In the genomic region with DNA sequence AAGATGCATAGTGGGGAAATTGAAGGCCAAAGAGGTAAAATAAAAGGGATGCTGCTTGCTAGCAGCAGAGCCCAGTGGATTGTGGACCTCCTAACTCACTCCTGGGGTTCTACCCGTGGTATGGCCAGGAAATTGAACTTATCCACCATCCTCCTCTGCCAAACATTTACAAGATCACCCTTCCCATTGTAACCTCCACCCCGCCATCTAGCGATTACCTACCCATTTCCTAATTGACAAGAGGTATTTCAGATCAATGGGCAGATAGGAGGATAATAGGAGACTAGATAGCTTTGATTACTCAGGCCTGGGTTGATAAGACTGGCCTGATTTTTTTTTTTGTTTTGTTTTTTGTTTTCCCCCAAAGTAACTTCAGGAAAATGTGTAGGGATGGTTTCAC, we compare ENCODE assay signal across 28 cellular contexts.
"Had no signal": no experiment of that assay in that cellular context is flagged by ENCODE, and none has a peak within 500 bp of the region (broad histone marks: within the 10 kb centered on the region; RNA-seq: fewer than 3 reads in every experiment).

No MANE protein-coding gene starts in this region.

- H3K27me3 Mint-ChIP-seq: stimulated activated naive CD8-positive, alpha-beta T cell treated with anti-CD3 and anti-CD28 coated beads, Interleukin-15, Interleukin-2, amounts not matched to agents 100 ng/mL and 50 ng/mL, for 24 hours had no signal

- H3K9ac ChIP-seq: parathyroid adenoma had no signal

- FAIRE-seq: small intestine, urothelium cell line had no signal

- H3K36me3 Mint-ChIP-seq: natural killer cell; stimulated activated effector memory CD8-positive, alpha-beta T cell treated with anti-CD3 and anti-CD28 coated beads, Interleukin-12 subunit alpha, Interleukin-12 subunit beta, amount 100 ng/mL, for 72 hours; stimulated activated naive B cell treated with anti-CD40 and anti-IgM and Interleukin-4, amounts not matched to agents 10 μg/mL and 1 μg/mL and 100 μg/mL, for 72 hours had no signal

- H3K27me3 ChIP-seq: neutrophil, right lobe of liver, sigmoid colon, stomach, thyroid gland, upper lobe of left lung, vagina had no signal

- H3K9me3 ChIP-seq: neutrophil, psoas muscle, right lobe of liver, sigmoid colon, stomach, thoracic aorta, thyroid gland, tibial nerve, upper lobe of left lung, vagina had no signal

- H3K27ac ChIP-seq: neutrophil, parathyroid adenoma, psoas muscle, right lobe of liver, sigmoid colon, stomach, thoracic aorta, thyroid gland, tibial nerve, upper lobe of left lung, vagina had no signal

- H3K4me3 Mint-ChIP-seq: natural killer cell; nephron progenitor cell; neural crest cell; stimulated activated effector memory CD8-positive, alpha-beta T cell treated with anti-CD3 and anti-CD28 coated beads, Interleukin-12 subunit alpha, Interleukin-12 subunit beta, amount 100 ng/mL, for 72 hours; stimulated activated naive B cell treated with anti-CD40 and anti-IgM and Interleukin-4, amounts not matched to agents 10 μg/mL and 1 μg/mL and 100 μg/mL, for 72 hours; stimulated activated naive CD8-positive, alpha-beta T cell treated with anti-CD3 and anti-CD28 coated beads, Interleukin-15, Interleukin-2, amounts not matched to agents 100 ng/mL and 50 ng/mL, for 24 hours had no signal

- H3K36me3 ChIP-seq: neutrophil, right lobe of liver, sigmoid colon, stomach, thoracic aorta, thyroid gland, tibial nerve, upper lobe of left lung, vagina had no signal

- DNase-seq: natural killer cell; nephron progenitor cell; nucleus accumbens; posterior cingulate gyrus; psoas muscle; right cardiac atrium; right lobe of liver; sigmoid colon; small intestine; stimulated activated CD4-positive, alpha-beta T cell treated with anti-CD3 and anti-CD28 coated beads, Interleukin-15, amount 100 ng/mL, for 24 hours; stimulated activated CD4-positive, alpha-beta T cell treated with anti-CD3 and anti-CD28 coated beads, Interleukin-2, amount 100 ng/mL, for 24 hours; stimulated activated CD4-positive, alpha-beta T cell treated with anti-CD3 and anti-CD28 coated beads, Interleukin-2, amount 100 ng/mL, for 48 hours; stimulated activated CD4-positive, alpha-beta T cell treated with anti-CD3 and anti-CD28 coated beads, Interleukin-4, amount 100 ng/mL, for 24 hours; stimulated activated naive B cell treated with anti-CD40 and anti-IgM and Interleukin-4, amounts not matched to agents 10 μg/mL and 1 μg/mL and 100 μg/mL, for 72 hours; stimulated activated naive CD4-positive, alpha-beta T cell treated with Interleukin-2 at 50 U/mL for 16 hours; stomach; thyroid gland; upper lobe of left lung had no signal

- H2AFZ ChIP-seq: parathyroid adenoma had no signal

- H3K79me2 ChIP-seq: parathyroid adenoma had no signal

- H3K4me3 ChIP-seq: psoas muscle, right lobe of liver, sigmoid colon, stomach, thoracic aorta, thyroid gland, tibial nerve, upper lobe of left lung, vagina had no signal

- H3K27ac Mint-ChIP-seq: natural killer cell; progenitor cell of endocrine pancreas; stimulated activated effector memory CD8-positive, alpha-beta T cell treated with anti-CD3 and anti-CD28 coated beads, Interleukin-12 subunit alpha, Interleukin-12 subunit beta, amount 100 ng/mL, for 72 hours; stimulated activated naive B cell treated with anti-CD40 and anti-IgM and Interleukin-4, amounts not matched to agents 10 μg/mL and 1 μg/mL and 100 μg/mL, for 72 hours; stimulated activated naive CD8-positive, alpha-beta T cell treated with anti-CD3 and anti-CD28 coated beads, Interleukin-15, Interleukin-2, amounts not matched to agents 100 ng/mL and 50 ng/mL, for 24 hours had no signal

- H3K9me3 Mint-ChIP-seq: natural killer cell; nephron progenitor cell; stimulated activated effector memory CD8-positive, alpha-beta T cell treated with anti-CD3 and anti-CD28 coated beads, Interleukin-12 subunit alpha, Interleukin-12 subunit beta, amount 100 ng/mL, for 72 hours; stimulated activated naive B cell treated with anti-CD40 and anti-IgM and Interleukin-4, amounts not matched to agents 10 μg/mL and 1 μg/mL and 100 μg/mL, for 72 hours; stimulated activated naive CD8-positive, alpha-beta T cell treated with anti-CD3 and anti-CD28 coated beads, Interleukin-15, Interleukin-2, amounts not matched to agents 100 ng/mL and 50 ng/mL, for 24 hours had no signal

- H3K4me1 Mint-ChIP-seq: natural killer cell; nephron progenitor cell; neural crest cell; stimulated activated effector memory CD8-positive, alpha-beta T cell treated with anti-CD3 and anti-CD28 coated beads, Interleukin-12 subunit alpha, Interleukin-12 subunit beta, amount 100 ng/mL, for 72 hours had no signal

- H3K4me1 ChIP-seq: parathyroid adenoma, psoas muscle, sigmoid colon, thyroid gland, tibial nerve, upper lobe of left lung, vagina had no signal

- ATAC-seq: natural killer cell; psoas muscle; right cardiac atrium; right lobe of liver; stimulated activated effector memory CD8-positive, alpha-beta T cell treated with anti-CD3 and anti-CD28 coated beads, Interleukin-12 subunit alpha, Interleukin-12 subunit beta, amount 100 ng/mL, for 72 hours; stimulated activated naive B cell treated with anti-CD40 and anti-IgM and Interleukin-4, amounts not matched to agents 10 μg/mL and 1 μg/mL and 100 μg/mL, for 72 hours had no signal
